ENCODE assay signal across 16 cellular contexts in genomic region chr22:27682438-27682837, GRCh38.
DNase-seq lines count a peak whose midpoint lies in the region; ATAC-seq, FAIRE-seq and TF ChIP-seq lines count a peak whose summit lies in the region.
"Had no signal": no experiment of that assay in that cellular context is flagged by ENCODE, and none has a peak within 500 bp of the region (broad histone marks: within the 10 kb centered on the region; RNA-seq: fewer than 3 reads in every experiment).

No MANE protein-coding gene starts in this region.

- 77 to 78% methylated on average over 9 of the region's 9 CpGs for WGBS in heart right ventricle, 2 donors
- WGBS in small intestine, 3 donors = 53 to 72% (median 64%) methylated on average over 9 of the region's 9 CpGs

- TF ChIP-seq CTCF in cardiac muscle cell (IDR thresholded peaks at IDR 0.05; ENCODE audit: low read depth, low read length) (peak; percentile 35), heart right ventricle (IDR thresholded peaks at IDR 0.05) (peak in 4 of 9 donors; percentile 14 to 22 (median 17)), WERI-Rb-1 (IDR thresholded peaks at IDR 0.05; ENCODE audit: low read depth, low read length) (peak; percentile 60), foreskin keratinocyte (conservative IDR thresholded peaks at IDR 0.05) (peak; percentile 34), type B pancreatic cell (conservative IDR thresholded peaks at IDR 0.05) (peak; percentile 70)

- peak in 1 of 2 donors; percentile 58 for DNase-seq in cardiac muscle cell (ENCODE audit: low read depth in 1 of 2, low spot score in 1 of 2)
- no peak for DNase-seq in heart right ventricle
- DNase-seq in WERI-Rb-1 = no peak
- DNase-seq in foreskin keratinocyte = no peak
- no peak for DNase-seq in type B pancreatic cell (ENCODE audit: extremely low spot score, unreplicated experiment)
- no peak for DNase-seq in small intestine
- DNase-seq in MG63 = no peak
- DNase-seq in stimulated activated naive CD8-positive, alpha-beta T cell treated with anti-CD3 and anti-CD28 coated beads, Interleukin-15, amount 100 ng/mL, for 72 hours = no peak
- DNase-seq: activated CD4-positive, alpha-beta T cell treated with anti-CD3 and anti-CD28 coated beads, Interleukin-2, amount 10 ng/mL, durations not matched to agents 7 days and 5 days; activated effector memory CD4-positive, alpha-beta T cell treated with Interleukin-2 at 50 U/mL for 16 hours; HCEC 1CT; NCI-H1694 treated with DMSO at 0.1 percent for 48 hours; uterus had no signal

- peaks cover 21% of the 10 kb centered on the region for H3K4me1 ChIP-seq in cardiac muscle cell (ENCODE audit: low read depth)
- H3K4me1 ChIP-seq in heart right ventricle = peaks cover 2 to 27% (median 21%) of the 10 kb centered on the region in 9 donors
- no peaks in the 10 kb centered on the region for H3K4me1 ChIP-seq in foreskin keratinocyte
- H3K4me1 ChIP-seq in small intestine (ENCODE audit: control insufficient read depth in 2 of 2, insufficient read depth in 1 of 2, low read depth in 1 of 2, low read length in 1 of 2) = no peaks in the 10 kb centered on the region
- H3K4me1 ChIP-seq: uterus had no signal

- H3K4me3 ChIP-seq in cardiac muscle cell (no peak overlapping the region), heart right ventricle (no peak overlapping the region), WERI-Rb-1 (ENCODE audit: low read depth, low read length) (no peak overlapping the region), small intestine (ENCODE audit: low read depth in 1 of 2, low read length in 2 of 2) (no peak overlapping the region), MG63 (no peak overlapping the region)
- H3K4me3 ChIP-seq: A549, uterus had no signal

- H3K9me3 ChIP-seq in cardiac muscle cell (ENCODE audit: low read depth) = no peaks in the 10 kb centered on the region
- H3K9me3 ChIP-seq in heart right ventricle = no peaks in the 10 kb centered on the region
- H3K9me3 ChIP-seq in WERI-Rb-1 (ENCODE audit: severe bottlenecking) = no peaks in the 10 kb centered on the region
- no peaks in the 10 kb centered on the region for H3K9me3 ChIP-seq in small intestine (ENCODE audit: control insufficient read depth, low read depth)
- no peaks in the 10 kb centered on the region for H3K9me3 ChIP-seq in MG63
- H3K9me3 ChIP-seq: A549, uterus had no signal

- H3K36me3 Mint-ChIP-seq in type B pancreatic cell = no peaks in the 10 kb centered on the region
- H3K36me3 Mint-ChIP-seq: brain had no signal

- no peaks in the 10 kb centered on the region for H3K9me3 Mint-ChIP-seq in type B pancreatic cell
- no peaks in the 10 kb centered on the region for H3K9me3 Mint-ChIP-seq in stimulated activated naive CD8-positive, alpha-beta T cell treated with anti-CD3 and anti-CD28 coated beads, Interleukin-15, amount 100 ng/mL, for 72 hours
- H3K9me3 Mint-ChIP-seq: activated CD4-positive, alpha-beta T cell treated with anti-CD3 and anti-CD28 coated beads, Interleukin-2, amount 10 ng/mL, durations not matched to agents 7 days and 5 days had no signal

- intact Hi-C loops in heart right ventricle (cut with DNase I) = no loop called here

- H3K27ac ChIP-seq in cardiac muscle cell (no peak overlapping the region), heart right ventricle (no peak overlapping the region), WERI-Rb-1 (no peak overlapping the region), foreskin keratinocyte (no peak overlapping the region), small intestine (ENCODE audit: low read depth in 1 of 2, low read length in 1 of 2) (no peak overlapping the region)
- H3K27ac ChIP-seq: A549, epithelial cell of prostate, uterus had no signal

- H3K27me3 ChIP-seq in cardiac muscle cell (no peaks in the 10 kb centered on the region), heart right ventricle (no peaks in the 10 kb centered on the region), WERI-Rb-1 (ENCODE audit: insufficient read depth, low read depth, severe bottlenecking) (no peaks in the 10 kb centered on the region), foreskin keratinocyte (peaks cover 4% of the 10 kb centered on the region), small intestine (ENCODE audit: control insufficient read depth in 2 of 2, insufficient read depth in 2 of 2, low read length in 2 of 2) (no peaks in the 10 kb centered on the region), MG63 (no peaks in the 10 kb centered on the region)
- H3K27me3 ChIP-seq: uterus had no signal

- no peak overlapping the region for H3K27ac Mint-ChIP-seq in type B pancreatic cell
- H3K27ac Mint-ChIP-seq in stimulated activated naive CD8-positive, alpha-beta T cell treated with anti-CD3 and anti-CD28 coated beads, Interleukin-15, amount 100 ng/mL, for 72 hours = no peak overlapping the region
- H3K27ac Mint-ChIP-seq: activated CD4-positive, alpha-beta T cell treated with anti-CD3 and anti-CD28 coated beads, Interleukin-2, amount 10 ng/mL, durations not matched to agents 7 days and 5 days had no signal

- H3K27me3 Mint-ChIP-seq in type B pancreatic cell = peaks cover 23% of the 10 kb centered on the region
- H3K27me3 Mint-ChIP-seq in stimulated activated naive CD8-positive, alpha-beta T cell treated with anti-CD3 and anti-CD28 coated beads, Interleukin-15, amount 100 ng/mL, for 72 hours = peaks cover 13% of the 10 kb centered on the region

- FAIRE-seq in small intestine (lab: Jason Lieb, UNC) = no peak
- FAIRE-seq: A549 had no signal

- H3K4me3 Mint-ChIP-seq in type B pancreatic cell = no peak overlapping the region
- no peak overlapping the region for H3K4me3 Mint-ChIP-seq in stimulated activated naive CD8-positive, alpha-beta T cell treated with anti-CD3 and anti-CD28 coated beads, Interleukin-15, amount 100 ng/mL, for 72 hours
- H3K4me3 Mint-ChIP-seq: activated CD4-positive, alpha-beta T cell treated with anti-CD3 and anti-CD28 coated beads, Interleukin-2, amount 10 ng/mL, durations not matched to agents 7 days and 5 days; brain had no signal

- ATAC-seq in heart right ventricle (no peak), foreskin keratinocyte (no peak)
- ATAC-seq in stimulated activated naive CD8-positive, alpha-beta T cell treated with anti-CD3 and anti-CD28 coated beads, Interleukin-15, amount 100 ng/mL, for 72 hours = no peak
- ATAC-seq: A549 had no signal

- H3K4me1 Mint-ChIP-seq in type B pancreatic cell (ENCODE audit: unreplicated experiment) = peaks cover 40% of the 10 kb centered on the region
- no peaks in the 10 kb centered on the region for H3K4me1 Mint-ChIP-seq in stimulated activated naive CD8-positive, alpha-beta T cell treated with anti-CD3 and anti-CD28 coated beads, Interleukin-15, amount 100 ng/mL, for 72 hours
- H3K4me1 Mint-ChIP-seq: activated CD4-positive, alpha-beta T cell treated with anti-CD3 and anti-CD28 coated beads, Interleukin-2, amount 10 ng/mL, durations not matched to agents 7 days and 5 days had no signal

- H3K36me3 ChIP-seq in cardiac muscle cell = no peaks in the 10 kb centered on the region
- no peaks in the 10 kb centered on the region for H3K36me3 ChIP-seq in heart right ventricle
- no peaks in the 10 kb centered on the region for H3K36me3 ChIP-seq in WERI-Rb-1
- no peaks in the 10 kb centered on the region for H3K36me3 ChIP-seq in small intestine (ENCODE audit: control insufficient read depth in 2 of 2, insufficient read depth in 2 of 2, low read length in 2 of 2)
- H3K36me3 ChIP-seq in MG63 = no peaks in the 10 kb centered on the region
- H3K36me3 ChIP-seq: uterus had no signal
